ENCODE assay signal across 9 cellular contexts in genomic region chr4:77308843-77309242, GRCh38.
DNase-seq lines count a peak whose midpoint lies in the region; ATAC-seq and TF ChIP-seq lines count a peak whose summit lies in the region.
"Had no signal": no experiment of that assay in that cellular context is flagged by ENCODE, and none has a peak within 500 bp of the region (broad histone marks: within the 10 kb centered on the region; RNA-seq: fewer than 3 reads in every experiment).

No MANE protein-coding gene starts in this region.

- H4K20me1 ChIP-seq in DND-41 (ENCODE audit: insufficient read depth, low read length), result no peaks in the 10 kb centered on the region

- peak; percentile 61; the same call in 2 of the 3 replicates for ATAC-seq in DND-41 (ENCODE audit: insufficient read depth, low read depth)
- ATAC-seq in foreskin keratinocyte, result peak; percentile 67
- ATAC-seq in GM19328 (IDR thresholded peaks at IDR 0.05; ENCODE audit: unreplicated experiment), result no peak
- ATAC-seq: naive thymus-derived CD8-positive, alpha-beta T cell had no signal

- H3K9ac ChIP-seq in DND-41 (ENCODE audit: low read depth, low read length), result no peak overlapping the region

- H3K27me3 ChIP-seq in DND-41 (ENCODE audit: insufficient read depth, low read length, poor library complexity) (no peaks in the 10 kb centered on the region), foreskin keratinocyte (peaks cover 7% of the 10 kb centered on the region)
- H3K27me3 ChIP-seq in effector memory CD4-positive, alpha-beta T cell (replicated peaks; ENCODE audit: control insufficient read depth, insufficient read depth, low read length, poor library complexity, severe bottlenecking), result no peaks in the 10 kb centered on the region

- POLR2A ChIA-PET in HEK293 (lab: Yijun Ruan, JAX), result no interaction called here

- TF ChIP-seq CTCF in DND-41 (IDR thresholded peaks at IDR 0.05; ENCODE audit: borderline replicate concordance, extremely low read depth, low read length, poor library complexity, severe bottlenecking) (peak; percentile 63), HEK293 (tag by site-specific recombination; IDR thresholded peaks at IDR 0.05) (peak; percentile 25; the same call in 1 of the 2 replicates), foreskin keratinocyte (conservative IDR thresholded peaks at IDR 0.05) (peak; percentile 72)

- no peak overlapping the region for H3K4me3 ChIP-seq in DND-41 (ENCODE audit: low read depth in 1 of 2, low read length in 2 of 2)
- H3K4me3 ChIP-seq in HEK293 (ENCODE audit: low read depth, low read length), result no peak overlapping the region
- H3K4me3 ChIP-seq in effector memory CD4-positive, alpha-beta T cell (ENCODE audit: insufficient read depth, low read depth, low read length, poor library complexity, severe bottlenecking), result no peak overlapping the region

- H2AFZ ChIP-seq in DND-41 (ENCODE audit: low read depth, low read length), result no peak overlapping the region

- H3K9me3 ChIP-seq in DND-41 (ENCODE audit: insufficient read depth, low read length, severe bottlenecking), result no peaks in the 10 kb centered on the region
- no peaks in the 10 kb centered on the region for H3K9me3 ChIP-seq in HEK293 (ENCODE audit: control insufficient read depth, insufficient read depth, low read depth, low read length)
- no peaks in the 10 kb centered on the region for H3K9me3 ChIP-seq in effector memory CD4-positive, alpha-beta T cell (ENCODE audit: control insufficient read depth, low read length)

- no peaks in the 10 kb centered on the region for H3K79me2 ChIP-seq in DND-41 (ENCODE audit: insufficient read depth, low read length)

- CTCF ChIA-PET in HEK293 (lab: Yijun Ruan, JAX), result interaction anchor here (0.5 to 3.2 kb wide), 14 partner anchors 10 to 1388 kb away, joined by 3 to 36 read pairs (median 4); no protein-coding TSS in a partner anchor

- H3K27ac ChIP-seq in DND-41 (ENCODE audit: low read length), result no peak overlapping the region
- no peak overlapping the region for H3K27ac ChIP-seq in HEK293 (ENCODE audit: extremely low read depth, low read depth, low read length)
- H3K27ac ChIP-seq in foreskin keratinocyte, result no peak overlapping the region
- H3K27ac ChIP-seq in effector memory CD4-positive, alpha-beta T cell (ENCODE audit: insufficient read depth, low read length, poor library complexity, severe bottlenecking), result no peak overlapping the region

- H3K4me2 ChIP-seq in DND-41 (ENCODE audit: insufficient read depth, low read length), result no peak overlapping the region

- DNase-seq in DND-41 (no peak), RKO (ENCODE audit: low spot score) (peak; percentile 38), foreskin keratinocyte (peak in 1 of 2 donors; percentile 54), GM19238 (ENCODE audit: insufficient read length, low spot score) (no peak), NCI-H774 (lab: John Stamatoyannopoulos, UW) (no peak)
- no peak for DNase-seq in effector memory CD4-positive, alpha-beta T cell

- no peaks in the 10 kb centered on the region for H3K36me3 ChIP-seq in DND-41 (ENCODE audit: insufficient read depth, low read length)
- no peaks in the 10 kb centered on the region for H3K36me3 ChIP-seq in HEK293 (ENCODE audit: control insufficient read depth in 2 of 2, insufficient read depth in 1 of 2, low read length in 2 of 2)
- H3K36me3 ChIP-seq in effector memory CD4-positive, alpha-beta T cell (ENCODE audit: control insufficient read depth, insufficient read depth, low read length), result no peaks in the 10 kb centered on the region

- no peaks in the 10 kb centered on the region for H3K4me1 ChIP-seq in DND-41 (ENCODE audit: insufficient read depth, low read length)
- no peaks in the 10 kb centered on the region for H3K4me1 ChIP-seq in HEK293 (ENCODE audit: control insufficient read depth, insufficient read depth, low read length)
- no peaks in the 10 kb centered on the region for H3K4me1 ChIP-seq in foreskin keratinocyte
- H3K4me1 ChIP-seq in effector memory CD4-positive, alpha-beta T cell (ENCODE audit: control insufficient read depth, insufficient read depth, low read length, poor library complexity, severe bottlenecking), result no peaks in the 10 kb centered on the region

TF ChIP-seq in HEK293, 187 proteins besides CTCF, POLR2A, EP300 and RAD21:
- TF ChIP-seq ZNF426 (tag by site-specific recombination; IDR thresholded peaks at IDR 0.05) (no peak), ZNF654 (tag by site-specific recombination; IDR thresholded peaks at IDR 0.05; ENCODE audit: low read depth) (peak; percentile 51)
